ENCODE assay signal across 12 cellular contexts in the genomic region with DNA sequence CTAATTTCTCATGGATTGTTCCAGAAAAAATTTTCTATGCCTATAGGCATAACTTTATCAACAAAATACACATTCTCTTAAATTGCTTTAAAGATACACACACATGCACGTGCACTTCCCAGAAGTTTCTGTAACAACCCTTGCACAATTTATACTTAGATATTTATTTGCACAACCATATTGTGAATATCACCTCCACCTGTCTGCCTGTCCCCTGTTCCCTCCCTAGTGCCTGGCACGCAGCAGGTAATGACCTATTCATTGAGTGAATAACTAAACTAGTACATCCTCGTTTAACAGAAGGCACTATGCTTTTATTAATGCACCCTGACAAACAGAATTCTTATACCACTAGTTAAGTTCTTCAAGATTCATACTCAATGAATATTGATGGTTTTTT.
DNase-seq lines count a peak whose midpoint lies in the region; ATAC-seq, FAIRE-seq and TF ChIP-seq lines count a peak whose summit lies in the region.
"Had no signal": no experiment of that assay in that cellular context is flagged by ENCODE, and none has a peak within 500 bp of the region (broad histone marks: within the 10 kb centered on the region; RNA-seq: fewer than 3 reads in every experiment).

No MANE protein-coding gene starts in this region.

- H3K4me1 Mint-ChIP-seq in activated CD4-positive, alpha-beta memory T cell treated with anti-CD3 and anti-CD28 coated beads, Interleukin-2, amount 10 ng/mL, durations not matched to agents 7 days and 5 days: peaks cover 61% of the 10 kb centered on the region
- peaks cover 57% of the 10 kb centered on the region for H3K4me1 Mint-ChIP-seq in activated CD4-positive, alpha-beta memory T cell treated with anti-CD3 and anti-CD28 coated beads for 36 hours (ENCODE audit: low read depth)
- peaks cover 49% of the 10 kb centered on the region for H3K4me1 Mint-ChIP-seq in stimulated activated effector memory CD8-positive, alpha-beta T cell treated with anti-CD3 and anti-CD28 coated beads, Interleukin-12 subunit alpha, Interleukin-12 subunit beta, amount 100 ng/mL, for 72 hours

- H4K20me1 ChIP-seq in SU-DHL-6 (ENCODE audit: low read depth, low read length) (no peaks in the 10 kb centered on the region), keratinocyte (ENCODE audit: control insufficient read depth, extremely low read depth, insufficient read depth, low read length) (no peaks in the 10 kb centered on the region), Karpas-422 (ENCODE audit: insufficient read depth, low read depth, low read length) (no peaks in the 10 kb centered on the region)

- POLR2A ChIA-PET in activated CD4-positive, alpha-beta memory T cell treated with anti-CD3 and anti-CD28 coated beads, Interleukin-2, amount 10 ng/mL, durations not matched to agents 7 days and 5 days (lab: Charles Lee): interaction anchor here (0.7 to 3.8 kb wide), 21 partner anchors 12 to 296 kb away, joined by 3 to 28 read pairs (median 8); a partner anchor contains a TSS
- POLR2A ChIA-PET in activated CD4-positive, alpha-beta memory T cell treated with anti-CD3 and anti-CD28 coated beads for 36 hours (lab: Charles Lee): interaction anchor here (0.7 to 1.7 kb wide), 4 partner anchors 20 to 262 kb away, joined by 3 to 4 read pairs (median 3); no protein-coding TSS in a partner anchor

- H3K4me1 ChIP-seq in keratinocyte (ENCODE audit: control insufficient read depth, extremely low read depth, insufficient read depth, low read length) (peaks cover 50% of the 10 kb centered on the region), Karpas-422 (ENCODE audit: low read length) (peaks cover 15% of the 10 kb centered on the region)

- H3K79me2 ChIP-seq in SU-DHL-6 (ENCODE audit: insufficient read depth, low read length) (no peaks in the 10 kb centered on the region), keratinocyte (ENCODE audit: control insufficient read depth, insufficient read depth, low read length) (no peaks in the 10 kb centered on the region), Karpas-422 (ENCODE audit: low read length) (no peaks in the 10 kb centered on the region)

- H2AFZ ChIP-seq in SU-DHL-6 (ENCODE audit: low read depth, low read length, severe bottlenecking) (no peak overlapping the region), keratinocyte (ENCODE audit: control insufficient read depth, low read length) (peak overlapping the region; percentile 86), Karpas-422 (ENCODE audit: low read length) (no peak overlapping the region)

- ATAC-seq in stimulated activated effector memory CD8-positive, alpha-beta T cell treated with anti-CD3 and anti-CD28 coated beads, Interleukin-12 subunit alpha, Interleukin-12 subunit beta, amount 100 ng/mL, for 72 hours: no peak
- no peak for ATAC-seq in HG02571 (IDR thresholded peaks at IDR 0.05; ENCODE audit: unreplicated experiment)

- FAIRE-seq in keratinocyte (lab: Jason Lieb, UNC): no peak

- CTCF ChIA-PET in activated CD4-positive, alpha-beta memory T cell treated with anti-CD3 and anti-CD28 coated beads, Interleukin-2, amount 10 ng/mL, durations not matched to agents 7 days and 5 days (lab: Charles Lee): interaction anchor here (0.6 to 2.9 kb wide), 17 partner anchors 13 to 305 kb away, joined by 3 to 29 read pairs (median 4); no protein-coding TSS in a partner anchor
- CTCF ChIA-PET in activated CD4-positive, alpha-beta memory T cell treated with anti-CD3 and anti-CD28 coated beads for 36 hours (lab: Charles Lee): interaction anchor here (1.1 to 2.0 kb wide), 6 partner anchors 12 to 292 kb away, joined by 3 to 14 read pairs (median 6); no protein-coding TSS in a partner anchor

- no peak for DNase-seq in activated CD4-positive, alpha-beta memory T cell treated with anti-CD3 and anti-CD28 coated beads, Interleukin-2, amount 10 ng/mL, durations not matched to agents 7 days and 5 days
- no peak for DNase-seq in activated CD4-positive, alpha-beta memory T cell treated with anti-CD3 and anti-CD28 coated beads for 36 hours
- DNase-seq in keratinocyte (ENCODE audit: low read depth, low spot score): no peak
- DNase-seq in stimulated activated effector memory CD8-positive, alpha-beta T cell treated with anti-CD3 and anti-CD28 coated beads, Interleukin-12 subunit alpha, Interleukin-12 subunit beta, amount 100 ng/mL, for 72 hours (ENCODE audit: low spot score in 2 of 2): no peak
- DNase-seq in Karpas-422: no peak
- no peak for DNase-seq in cardiac septum (ENCODE audit: low spot score)
- DNase-seq: hippocampal formation; NK-92 treated with Interleukin-12 subunit alpha and Interleukin-12 subunit beta, amount 100 ng/mL, for 24 hours; stimulated activated CD4-positive, alpha-beta T cell treated with anti-CD3 and anti-CD28 coated beads, Interleukin-4, amount 100 ng/mL, for 1 hour had no signal

- no peaks in the 10 kb centered on the region for H3K36me3 Mint-ChIP-seq in activated CD4-positive, alpha-beta memory T cell treated with anti-CD3 and anti-CD28 coated beads, Interleukin-2, amount 10 ng/mL, durations not matched to agents 7 days and 5 days (ENCODE audit: low read depth)
- no peaks in the 10 kb centered on the region for H3K36me3 Mint-ChIP-seq in activated CD4-positive, alpha-beta memory T cell treated with anti-CD3 and anti-CD28 coated beads for 36 hours
- peaks cover 13% of the 10 kb centered on the region for H3K36me3 Mint-ChIP-seq in stimulated activated effector memory CD8-positive, alpha-beta T cell treated with anti-CD3 and anti-CD28 coated beads, Interleukin-12 subunit alpha, Interleukin-12 subunit beta, amount 100 ng/mL, for 72 hours

- no peak overlapping the region for H3K4me3 Mint-ChIP-seq in activated CD4-positive, alpha-beta memory T cell treated with anti-CD3 and anti-CD28 coated beads, Interleukin-2, amount 10 ng/mL, durations not matched to agents 7 days and 5 days
- H3K4me3 Mint-ChIP-seq in activated CD4-positive, alpha-beta memory T cell treated with anti-CD3 and anti-CD28 coated beads for 36 hours: no peak overlapping the region
- H3K4me3 Mint-ChIP-seq in stimulated activated effector memory CD8-positive, alpha-beta T cell treated with anti-CD3 and anti-CD28 coated beads, Interleukin-12 subunit alpha, Interleukin-12 subunit beta, amount 100 ng/mL, for 72 hours: peak overlapping the region; percentile 73

- TF ChIP-seq CTCF in SU-DHL-6 (IDR thresholded peaks at IDR 0.05; ENCODE audit: insufficient read depth, low read length, poor library complexity, severe bottlenecking) (no peak), keratinocyte (optimal IDR thresholded peaks at IDR 0.05 in 1 of 3, IDR thresholded peaks at IDR 0.05 in 1 of 3, conservative IDR thresholded peaks at IDR 0.05 in 1 of 3; ENCODE audit: extremely low read depth in 1 of 3, insufficient read depth in 2 of 3, low read length in 3 of 3) (no peak)

- H3K9ac ChIP-seq in SU-DHL-6 (ENCODE audit: low read length): peak overlapping the region; percentile 49
- no peak overlapping the region for H3K9ac ChIP-seq in keratinocyte (ENCODE audit: control insufficient read depth, extremely low read depth, insufficient read depth, low read length)
- H3K9ac ChIP-seq in Karpas-422 (ENCODE audit: low read length): no peak overlapping the region

- no peaks in the 10 kb centered on the region for H3K9me2 ChIP-seq in SU-DHL-6 (replicated peaks; ENCODE audit: insufficient read depth, low read length)
- H3K9me2 ChIP-seq in Karpas-422 (replicated peaks; ENCODE audit: insufficient read depth, low read length): no peaks in the 10 kb centered on the region

- dilution Hi-C loops in keratinocyte (cut with MboI; ENCODE audit: extremely low pct_ligation_motif_present, low sequenced_read_pairs): no loop called here

- H3K4me2 ChIP-seq in SU-DHL-6 (ENCODE audit: low read depth, low read length, poor library complexity, severe bottlenecking) (peak overlapping the region; percentile 89), keratinocyte (ENCODE audit: control insufficient read depth, extremely low read depth, insufficient read depth, low read depth, low read length) (no peak overlapping the region), Karpas-422 (ENCODE audit: low read depth, low read length, poor library complexity, severe bottlenecking) (no peak overlapping the region)

- H3K36me3 ChIP-seq in SU-DHL-6 (ENCODE audit: low read length) (no peaks in the 10 kb centered on the region), keratinocyte (ENCODE audit: control insufficient read depth in 2 of 2, extremely low read depth in 1 of 2, insufficient read depth in 2 of 2, low read length in 2 of 2) (no peaks in the 10 kb centered on the region), Karpas-422 (ENCODE audit: insufficient read depth, low read length) (no peaks in the 10 kb centered on the region)
- H3K36me3 ChIP-seq: thoracic aorta had no signal

- H3K27ac Mint-ChIP-seq in activated CD4-positive, alpha-beta memory T cell treated with anti-CD3 and anti-CD28 coated beads, Interleukin-2, amount 10 ng/mL, durations not matched to agents 7 days and 5 days: peak overlapping the region; percentile 97
- no peak overlapping the region for H3K27ac Mint-ChIP-seq in activated CD4-positive, alpha-beta memory T cell treated with anti-CD3 and anti-CD28 coated beads for 36 hours
- peak overlapping the region; percentile 80 for H3K27ac Mint-ChIP-seq in stimulated activated effector memory CD8-positive, alpha-beta T cell treated with anti-CD3 and anti-CD28 coated beads, Interleukin-12 subunit alpha, Interleukin-12 subunit beta, amount 100 ng/mL, for 72 hours

- H3K27me3 ChIP-seq in SU-DHL-6 (ENCODE audit: low read length) (no peaks in the 10 kb centered on the region), keratinocyte (ENCODE audit: control insufficient read depth, extremely low read depth, insufficient read depth, low read length) (no peaks in the 10 kb centered on the region), Karpas-422 (ENCODE audit: low read length) (no peaks in the 10 kb centered on the region)

- peaks cover 3% of the 10 kb centered on the region for H3K27me3 Mint-ChIP-seq in activated CD4-positive, alpha-beta memory T cell treated with anti-CD3 and anti-CD28 coated beads, Interleukin-2, amount 10 ng/mL, durations not matched to agents 7 days and 5 days
- no peaks in the 10 kb centered on the region for H3K27me3 Mint-ChIP-seq in activated CD4-positive, alpha-beta memory T cell treated with anti-CD3 and anti-CD28 coated beads for 36 hours

- intact Hi-C loops in activated CD4-positive, alpha-beta memory T cell treated with anti-CD3 and anti-CD28 coated beads for 36 hours (cut with micrococcal nuclease): loop anchor here (5.0 kb wide), 1 partner anchor 229 kb away; no protein-coding TSS in a partner anchor
- intact Hi-C loops in cardiac septum (cut with DNase I): loop anchor here (5.0 kb wide), 1 partner anchor 289 kb away; no protein-coding TSS in a partner anchor

- peak overlapping the region; percentile 96 for H3K27ac ChIP-seq in SU-DHL-6 (ENCODE audit: low read depth, low read length)
- H3K27ac ChIP-seq in keratinocyte (ENCODE audit: control insufficient read depth, insufficient read depth, low read length): no peak overlapping the region
- no peak overlapping the region for H3K27ac ChIP-seq in Karpas-422 (ENCODE audit: low read length)

- H3K9me1 ChIP-seq in keratinocyte (ENCODE audit: control insufficient read depth, extremely low read depth, insufficient read depth, low read length): no peaks in the 10 kb centered on the region

- H3K9me3 ChIP-seq in SU-DHL-6 (ENCODE audit: insufficient read depth, low read length): no peaks in the 10 kb centered on the region
- no peaks in the 10 kb centered on the region for H3K9me3 ChIP-seq in keratinocyte (ENCODE audit: control insufficient read depth, low read depth, low read length)
- H3K9me3 ChIP-seq in Karpas-422 (ENCODE audit: low read length): no peaks in the 10 kb centered on the region
- H3K9me3 ChIP-seq: thoracic aorta had no signal

- H3K4me3 ChIP-seq in SU-DHL-6 (ENCODE audit: insufficient read depth, low read length, poor library complexity, severe bottlenecking) (no peak overlapping the region), keratinocyte (ENCODE audit: control insufficient read depth in 2 of 3, extremely low read depth in 1 of 3, insufficient read depth in 2 of 3, low read depth in 1 of 3, low read length in 3 of 3) (no peak overlapping the region), Karpas-422 (ENCODE audit: low read length) (no peak overlapping the region)
- H3K4me3 ChIP-seq: thoracic aorta had no signal

- no peaks in the 10 kb centered on the region for H3K9me3 Mint-ChIP-seq in activated CD4-positive, alpha-beta memory T cell treated with anti-CD3 and anti-CD28 coated beads, Interleukin-2, amount 10 ng/mL, durations not matched to agents 7 days and 5 days
- H3K9me3 Mint-ChIP-seq in activated CD4-positive, alpha-beta memory T cell treated with anti-CD3 and anti-CD28 coated beads for 36 hours: no peaks in the 10 kb centered on the region
- H3K9me3 Mint-ChIP-seq in stimulated activated effector memory CD8-positive, alpha-beta T cell treated with anti-CD3 and anti-CD28 coated beads, Interleukin-12 subunit alpha, Interleukin-12 subunit beta, amount 100 ng/mL, for 72 hours: no peaks in the 10 kb centered on the region

- H3F3A ChIP-seq in SU-DHL-6 (ENCODE audit: insufficient read depth): peaks cover 61% of the 10 kb centered on the region
